ENCODE assay signal across 1 cellular context in genomic region chr10:133388265-133388972, GRCh38.
A peak's percentile ranks its signal among the peaks of the same experiment; 100 is the strongest.
TF ChIP-seq lines count a peak whose summit lies in the region.

No MANE protein-coding gene starts in this region.

TF ChIP-seq in K562, 482 proteins besides CTCF, POLR2A, EP300 and RAD21 (continued from another document):
- TF ChIP-seq KLF1 (tag; IDR thresholded peaks at IDR 0.05) (no peak), RFX1 (IDR thresholded peaks at IDR 0.05) (no peak), GATAD2B (IDR thresholded peaks at IDR 0.05; ENCODE audit: borderline replicate concordance) (peak; percentile 22; the same call in 1 of the 2 replicates), ZNF23 (CRISPR knock-in tag; IDR thresholded peaks at IDR 0.05) (no peak), ZNF778 (CRISPR knock-in tag; IDR thresholded peaks at IDR 0.05) (no peak), OTX1 (CRISPR knock-in tag; IDR thresholded peaks at IDR 0.05) (no peak), CHCHD3 (CRISPR knock-in tag; IDR thresholded peaks at IDR 0.05) (no peak), ZFP30 (CRISPR knock-in tag; IDR thresholded peaks at IDR 0.05; ENCODE audit: borderline replicate concordance) (no peak), BACH1 (tag; IDR thresholded peaks at IDR 0.05) (no peak), YY1 (IDR thresholded peaks at IDR 0.05; ENCODE audit: borderline replicate concordance in 1 of 3, control insufficient read depth in 1 of 3, extremely low read depth in 1 of 3, insufficient read depth in 3 of 3, insufficient read length in 1 of 3, insufficient replicate concordance in 2 of 3, low read depth in 1 of 3, low read length in 2 of 3) (peak in 1 of 3 experiments; percentile 79), RB1 (IDR thresholded peaks at IDR 0.05; ENCODE audit: low read depth) (0 out of 2 replicates have a peak, but pooled peaks have one; percentile 23), MAX (CRISPR knock-in tag; IDR thresholded peaks at IDR 0.05) (peak; percentile 67), DLX4 (CRISPR knock-in tag; IDR thresholded peaks at IDR 0.05) (no peak), PHF8 (IDR thresholded peaks at IDR 0.05; ENCODE audit: borderline replicate concordance, low read length) (peak; percentile 26; the same call in 1 of the 2 replicates), BCLAF1 (IDR thresholded peaks at IDR 0.05; ENCODE audit: borderline replicate concordance in 1 of 2, control insufficient read depth in 1 of 2, low read depth in 2 of 2, low read length in 1 of 2) (peak in 1 of 2 experiments; percentile 43; a peak in 1 of 4 replicates), ZNF121 (CRISPR knock-in tag; conservative IDR thresholded peaks at IDR 0.05) (no peak), PKNOX1 (IDR thresholded peaks at IDR 0.05) (no peak), IFI16 (CRISPR knock-in tag; IDR thresholded peaks at IDR 0.05) (no peak), E2F8 (IDR thresholded peaks at IDR 0.05; ENCODE audit: low read depth, partially characterized antibody) (peak; percentile 34), ZNF445 (CRISPR knock-in tag; IDR thresholded peaks at IDR 0.05; ENCODE audit: low read depth) (no peak)
